8 cellular contexts compared by ENCODE assay signal in the genomic region with DNA sequence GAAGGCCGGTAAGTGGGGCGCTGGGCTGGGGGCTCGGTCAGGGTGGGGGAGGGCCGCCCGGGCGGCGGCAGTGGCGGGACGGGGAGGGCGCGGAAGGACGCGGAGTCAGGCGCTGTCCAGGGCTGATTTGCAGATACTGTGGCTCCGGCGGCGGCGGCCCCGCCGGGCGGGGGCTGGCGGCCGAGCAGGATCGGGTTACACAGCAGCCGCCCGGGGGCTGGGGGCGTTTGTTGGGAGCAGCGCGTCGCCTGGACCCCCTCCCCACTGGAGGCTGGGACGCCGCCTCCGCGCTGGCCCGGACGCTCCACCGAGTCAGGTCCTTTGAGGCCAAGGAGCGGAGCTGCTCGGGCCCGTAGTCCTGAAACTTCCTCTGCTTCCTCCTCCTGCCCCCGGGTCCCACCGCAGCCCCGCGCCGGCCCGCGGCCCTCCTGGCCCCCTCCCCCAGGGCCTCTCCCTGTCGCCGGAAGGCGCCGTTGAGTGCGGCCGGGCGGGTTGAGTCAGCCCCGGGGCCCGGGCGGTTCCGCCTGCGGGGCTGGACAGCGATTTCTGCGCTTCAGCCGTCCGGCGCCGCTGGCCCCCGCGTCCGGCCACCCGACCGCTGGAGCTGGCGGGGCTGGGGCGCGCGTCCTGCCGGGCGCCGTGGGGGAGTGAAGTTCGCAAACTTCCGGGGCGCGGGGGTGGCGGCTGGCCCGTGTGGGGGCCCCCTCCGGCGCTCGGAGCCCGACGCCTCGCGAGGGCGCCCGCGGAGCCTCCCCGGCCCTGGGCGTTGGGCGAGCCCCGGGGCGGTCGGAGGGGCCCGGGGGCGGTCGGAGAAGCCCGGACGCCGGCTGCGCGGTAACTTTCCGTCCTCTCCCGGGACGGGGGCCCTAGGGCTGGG. TPM values are rescaled to one million over a fixed set of nuclear protein-coding genes. Genes with fewer than 3 reads are reported as not detected.
A peak's percentile ranks its signal among the peaks of the same experiment; 100 is the strongest.
DNase-seq lines count a peak whose midpoint lies in the region; ATAC-seq and TF ChIP-seq lines count a peak whose summit lies in the region.

No MANE protein-coding gene starts in this region.

- peaks cover 20% of the 10 kb centered on the region for H3K27me3 ChIP-seq in GM23338 (ENCODE audit: insufficient read depth)

- H3K4me3 ChIP-seq in GM23338 (peak overlapping the region; percentile 55), choroid plexus epithelial cell (ENCODE audit: low read depth, low read length) (peak overlapping the region; percentile 66)

- peaks cover 49% of the 10 kb centered on the region for H3K4me1 Mint-ChIP-seq in GM23338

- H3K27ac ChIP-seq in GM23338 (ENCODE audit: low read depth) (peak overlapping the region; percentile 84), KOPT-K1 (ENCODE audit: low read depth, low read length, poor library complexity, severe bottlenecking) (peak overlapping the region; percentile 93)

- H3K4me1 ChIP-seq in GM23338 (ENCODE audit: insufficient read depth), result peaks cover 36% of the 10 kb centered on the region

- no peaks in the 10 kb centered on the region; the same call in 1 of the 3 replicates for H3K9me3 Mint-ChIP-seq in GM23338

- H2AFZ ChIP-seq in GM23338, result no peak overlapping the region

- H3K79me2 ChIP-seq in GM23338 (replicated peaks; ENCODE audit: insufficient read depth), result peaks cover 42% of the 10 kb centered on the region

- no peak for TF ChIP-seq CTCF in GM23338 (conservative IDR thresholded peaks at IDR 0.05; ENCODE audit: low read depth in 2 of 2)
- TF ChIP-seq CTCF in choroid plexus epithelial cell (conservative IDR thresholded peaks at IDR 0.05; ENCODE audit: low read depth, low read length), result no peak

- H3K36me3 Mint-ChIP-seq in GM23338 (ENCODE audit: low read depth), result peaks cover 24% of the 10 kb centered on the region

- H4K20me1 ChIP-seq in GM23338 (replicated peaks; ENCODE audit: insufficient read depth), result peaks cover 10% of the 10 kb centered on the region

- H3K9me2 ChIP-seq in GM23338 (ENCODE audit: insufficient read depth), result no peaks in the 10 kb centered on the region

- H3F3A ChIP-seq in GM23338 (replicated peaks; ENCODE audit: low read depth), result 0 out of 2 replicates have a peak, but pooled peaks cover 9% of the 10 kb centered on the region

- no peaks in the 10 kb centered on the region for H3K9me3 ChIP-seq in KOPT-K1 (ENCODE audit: insufficient read depth, low read length, poor library complexity, severe bottlenecking)

- peak; percentile 67 for ATAC-seq in GM23338

- H3K4me2 ChIP-seq in GM23338, result peak overlapping the region; percentile 76

- H3K27ac Mint-ChIP-seq in GM23338, result peak overlapping the region; percentile 99

- H3K27me3 Mint-ChIP-seq in GM23338 (ENCODE audit: insufficient read depth, low read depth, poor library complexity), result peaks cover 30% of the 10 kb centered on the region

- peaks cover 14% of the 10 kb centered on the region for H3K36me3 ChIP-seq in GM23338 (ENCODE audit: insufficient read depth)
- H3K36me3 ChIP-seq in KOPT-K1 (ENCODE audit: insufficient read depth, low read length), result peaks cover 27% of the 10 kb centered on the region

- peak overlapping the region; percentile 99 for H3K4me3 Mint-ChIP-seq in GM23338

- DNase-seq in GDM1 (lab: John Stamatoyannopoulos, UW) (peak; percentile 67), GM23338 (ENCODE audit: low spot score) (peak; percentile 85), choroid plexus epithelial cell (ENCODE audit: low read depth) (peak; percentile 71), left kidney (ENCODE audit: low read depth, low spot score) (peak; percentile 94), NCI-H2196 treated with DMSO at 0.1 percent for 48 hours (lab: John Stamatoyannopoulos, UW; ENCODE audit: unreplicated experiment) (no peak)
- peak; percentile 56 for DNase-seq in activated CD4-positive, alpha-beta T cell treated with anti-CD3 and anti-CD28 coated beads for 1 hour
- DNase-seq in stimulated activated CD4-positive, alpha-beta T cell treated with anti-CD3 and anti-CD28 coated beads, Interleukin-2, amount 100 ng/mL, for 48 hours, result peak; percentile 47 to 59

TF ChIP-seq in GM23338, 12 proteins besides CTCF, POLR2A, EP300 and RAD21:
- TF ChIP-seq CREB1 (CRISPR knock-in tag; IDR thresholded peaks at IDR 0.05; ENCODE audit: low read depth), result peak; percentile 29; the same call in 1 of the 2 replicates
- peak; percentile 71 for TF ChIP-seq POLR2AphosphoS5 (IDR thresholded peaks at IDR 0.05; ENCODE audit: low read depth)
- TF ChIP-seq, protein P1, sequence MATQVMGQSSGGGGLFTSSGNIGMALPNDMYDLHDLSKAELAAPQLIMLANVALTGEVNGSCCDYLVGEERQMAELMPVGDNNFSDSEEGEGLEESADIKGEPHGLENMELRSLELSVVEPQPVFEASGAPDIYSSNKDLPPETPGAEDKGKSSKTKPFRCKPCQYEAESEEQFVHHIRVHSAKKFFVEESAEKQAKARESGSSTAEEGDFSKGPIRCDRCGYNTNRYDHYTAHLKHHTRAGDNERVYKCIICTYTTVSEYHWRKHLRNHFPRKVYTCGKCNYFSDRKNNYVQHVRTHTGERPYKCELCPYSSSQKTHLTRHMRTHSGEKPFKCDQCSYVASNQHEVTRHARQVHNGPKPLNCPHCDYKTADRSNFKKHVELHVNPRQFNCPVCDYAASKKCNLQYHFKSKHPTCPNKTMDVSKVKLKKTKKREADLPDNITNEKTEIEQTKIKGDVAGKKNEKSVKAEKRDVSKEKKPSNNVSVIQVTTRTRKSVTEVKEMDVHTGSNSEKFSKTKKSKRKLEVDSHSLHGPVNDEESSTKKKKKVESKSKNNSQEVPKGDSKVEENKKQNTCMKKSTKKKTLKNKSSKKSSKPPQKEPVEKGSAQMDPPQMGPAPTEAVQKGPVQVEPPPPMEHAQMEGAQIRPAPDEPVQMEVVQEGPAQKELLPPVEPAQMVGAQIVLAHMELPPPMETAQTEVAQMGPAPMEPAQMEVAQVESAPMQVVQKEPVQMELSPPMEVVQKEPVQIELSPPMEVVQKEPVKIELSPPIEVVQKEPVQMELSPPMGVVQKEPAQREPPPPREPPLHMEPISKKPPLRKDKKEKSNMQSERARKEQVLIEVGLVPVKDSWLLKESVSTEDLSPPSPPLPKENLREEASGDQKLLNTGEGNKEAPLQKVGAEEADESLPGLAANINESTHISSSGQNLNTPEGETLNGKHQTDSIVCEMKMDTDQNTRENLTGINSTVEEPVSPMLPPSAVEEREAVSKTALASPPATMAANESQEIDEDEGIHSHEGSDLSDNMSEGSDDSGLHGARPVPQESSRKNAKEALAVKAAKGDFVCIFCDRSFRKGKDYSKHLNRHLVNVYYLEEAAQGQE (IDR thresholded peaks at IDR 0.05; ENCODE audit: unreplicated experiment), result peak; percentile 69
- TF ChIP-seq ZNF114 (CRISPR knock-in tag; IDR thresholded peaks at IDR 0.05), result no peak
- TF ChIP-seq NANOG (IDR thresholded peaks at IDR 0.05; ENCODE audit: borderline replicate concordance), result no peak
- TF ChIP-seq EZH2phosphoT487 (IDR thresholded peaks at IDR 0.05; ENCODE audit: unreplicated experiment), result no peak
- TF ChIP-seq ZNF331 (CRISPR knock-in tag; IDR thresholded peaks at IDR 0.05; ENCODE audit: low read depth), result no peak
- TF ChIP-seq EZH2 (IDR thresholded peaks at IDR 0.05; ENCODE audit: low read depth, unreplicated experiment), result no peak
- TF ChIP-seq, protein P2, sequence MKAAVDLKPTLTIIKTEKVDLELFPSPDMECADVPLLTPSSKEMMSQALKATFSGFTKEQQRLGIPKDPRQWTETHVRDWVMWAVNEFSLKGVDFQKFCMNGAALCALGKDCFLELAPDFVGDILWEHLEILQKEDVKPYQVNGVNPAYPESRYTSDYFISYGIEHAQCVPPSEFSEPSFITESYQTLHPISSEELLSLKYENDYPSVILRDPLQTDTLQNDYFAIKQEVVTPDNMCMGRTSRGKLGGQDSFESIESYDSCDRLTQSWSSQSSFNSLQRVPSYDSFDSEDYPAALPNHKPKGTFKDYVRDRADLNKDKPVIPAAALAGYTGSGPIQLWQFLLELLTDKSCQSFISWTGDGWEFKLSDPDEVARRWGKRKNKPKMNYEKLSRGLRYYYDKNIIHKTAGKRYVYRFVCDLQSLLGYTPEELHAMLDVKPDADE (IDR thresholded peaks at IDR 0.05), result 0 out of 2 replicates have a peak, but pooled peaks have one; percentile 16

RNA-seq across cellular contexts. Expression of a gene that starts 0.7 kb away (rescaled TPM):
- 55.1 and 61.5 TPM in 2 replicates for total RNA-seq in GM23338 (2014; rRNA removed; shearing (Covaris generic))
- 34.2 and 44.7 TPM in 2 replicates for polyA plus RNA-seq in GM23338 (2016; fragmentation: Nextera tagmentation; extraction: Ambion mirVana)
